ENCODE assay signal across 1 cellular context in genomic region chr5:135369952-135370351, GRCh38.
TF ChIP-seq lines count a peak whose summit lies in the region.

No MANE protein-coding gene starts in this region.

TF ChIP-seq in IMR-90, 13 proteins besides CTCF, POLR2A, EP300 and RAD21 (continued from another document):
- TF ChIP-seq SMC3 (IDR thresholded peaks at IDR 0.05; ENCODE audit: low read depth, low read length), result no peak
- TF ChIP-seq MAFK (IDR thresholded peaks at IDR 0.05; ENCODE audit: low read depth, low read length), result no peak
